20 cellular contexts compared by ENCODE assay signal in the genomic region with DNA sequence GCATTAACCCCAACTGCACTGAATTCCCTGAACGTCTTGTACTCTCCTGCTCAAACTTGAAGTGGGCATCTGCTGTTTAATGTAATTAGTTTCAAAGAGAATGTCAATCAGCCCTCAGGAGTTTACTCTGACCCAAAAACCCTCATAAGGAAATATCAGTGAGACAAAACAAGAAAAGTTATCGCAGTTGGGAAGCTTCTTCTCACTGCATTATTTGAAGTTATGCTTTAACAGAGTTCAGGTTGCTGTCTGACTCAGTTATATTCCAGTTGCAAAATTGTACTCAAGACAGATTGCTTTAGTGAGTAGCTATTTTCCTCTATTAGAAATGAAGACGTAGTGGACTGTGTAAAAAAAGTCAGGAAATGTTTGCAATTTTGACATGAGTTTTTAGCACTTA.
A peak's percentile ranks its signal among the peaks of the same experiment; 100 is the strongest.
DNase-seq lines count a peak whose midpoint lies in the region; ATAC-seq lines count a peak whose summit lies in the region.
"Had no signal": no experiment of that assay in that cellular context is flagged by ENCODE, and none has a peak within 500 bp of the region (broad histone marks: within the 10 kb centered on the region; RNA-seq: fewer than 3 reads in every experiment).

No MANE protein-coding gene starts in this region.

- ATAC-seq in GM18867 (IDR thresholded peaks at IDR 0.05; ENCODE audit: unreplicated experiment) = peak; percentile 35
- ATAC-seq in GM19452 (IDR thresholded peaks at IDR 0.05; ENCODE audit: unreplicated experiment) = peak; percentile 32
- peak; percentile 45 for ATAC-seq in HG02759 (IDR thresholded peaks at IDR 0.05; ENCODE audit: unreplicated experiment)
- peak; percentile 40 for ATAC-seq in HG03432 (IDR thresholded peaks at IDR 0.05; ENCODE audit: unreplicated experiment)
- no peak for ATAC-seq in GM21717 (IDR thresholded peaks at IDR 0.05; ENCODE audit: unreplicated experiment)
- ATAC-seq: activated CD4-positive, alpha-beta T cell treated with anti-CD3 and anti-CD28 coated beads for 36 hours; activated T-cell treated with anti-CD3 and anti-CD28 coated beads, Interleukin-2, amount 50 U/mL, for 72 hours; HepG2 had no signal

- DNase-seq in AG08395 (ENCODE audit: low spot score) = no peak
- DNase-seq in hepatic stellate cell (ENCODE audit: low spot score) = no peak
- no peak for DNase-seq in superior temporal gyrus (ENCODE audit: extremely low spot score)
- DNase-seq: activated CD4-positive, alpha-beta T cell treated with anti-CD3 and anti-CD28 coated beads for 36 hours; activated naive CD4-positive, alpha-beta T cell treated with anti-CD3 and anti-CD28 coated beads, Interleukin-2, amount 10 ng/mL, durations not matched to agents 7 days and 5 days; activated T-cell treated with anti-CD3 and anti-CD28 coated beads, Interleukin-2, amount 50 U/mL, for 72 hours; amygdala; Calu3; endodermal cell; NCI-H1105; NCI-H2081 treated with DMSO at 0.1 percent for 48 hours; NK-92 treated with Interleukin-12 subunit alpha and Interleukin-12 subunit beta, amount 100 ng/mL, for 24 hours; stimulated activated CD4-positive, alpha-beta T cell treated with anti-CD3 and anti-CD28 coated beads, Interleukin-1b, Interleukin-23, amount 100 ng/mL, for 48 hours; uterus had no signal
